16 cellular contexts compared by ENCODE assay signal in the genomic region with DNA sequence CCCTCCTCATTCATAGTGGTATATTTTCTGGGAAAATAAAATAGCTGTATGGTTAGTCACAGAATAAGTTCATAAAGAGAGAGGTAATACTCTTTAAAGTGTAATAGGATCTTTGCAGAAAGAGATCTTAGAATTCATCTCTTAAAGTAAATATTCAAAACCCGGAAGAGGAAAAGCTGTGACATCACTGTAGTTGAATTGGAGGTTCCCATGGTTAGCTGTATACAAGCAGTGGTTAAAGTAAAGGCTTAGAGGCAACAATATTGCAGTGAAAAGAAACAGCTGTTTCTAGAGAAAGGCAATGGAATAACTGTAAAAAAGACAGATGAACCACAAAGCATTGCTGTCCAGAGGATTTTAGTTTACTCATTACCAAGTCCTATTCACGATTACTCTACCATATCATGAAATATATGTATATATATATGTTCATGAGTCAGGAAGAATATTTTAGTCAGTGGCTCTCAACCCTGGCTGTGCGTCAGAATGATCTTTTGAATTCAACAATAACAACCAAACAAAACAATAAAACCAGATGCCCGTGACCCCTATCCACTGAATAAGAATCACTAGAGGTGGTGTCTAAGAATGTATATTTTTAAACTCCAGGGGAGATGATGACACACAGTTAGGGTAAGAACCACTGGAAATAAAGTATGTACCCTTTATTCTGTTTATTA. TPM values are rescaled to one million over a fixed set of nuclear protein-coding genes. Genes with fewer than 3 reads are reported as not detected.
DNase-seq lines count a peak whose midpoint lies in the region; ATAC-seq, FAIRE-seq and TF ChIP-seq lines count a peak whose summit lies in the region.
"Had no signal": no experiment of that assay in that cellular context is flagged by ENCODE, and none has a peak within 500 bp of the region (broad histone marks: within the 10 kb centered on the region; RNA-seq: fewer than 3 reads in every experiment).

No MANE protein-coding gene starts in this region.

- dilution Hi-C loops in mammary epithelial cell (cut with HindIII; ENCODE audit: low sequenced_read_pairs): no loop called here

- no peak overlapping the region for H3K27ac ChIP-seq in Karpas-422 (ENCODE audit: low read length)
- H3K27ac ChIP-seq in K562 (ENCODE audit: extremely low read depth, low read depth, low read length): no peak overlapping the region
- no peak overlapping the region for H3K27ac ChIP-seq in mammary epithelial cell (ENCODE audit: insufficient read depth, low read depth, low read length)
- H3K27ac ChIP-seq: lower lobe of right lung, psoas muscle, tibial nerve had no signal

- in situ Hi-C loops in K562 (cut with MboI): no loop called here
- in situ Hi-C loops in mammary epithelial cell (cut with MboI; ENCODE audit: low sequenced_read_pairs in 2 of 2): loop anchor here in 1 of 2 donors (25.0 kb wide), 1 partner anchor 368 kb away; a partner anchor contains a TSS
- in situ Hi-C loops in GM13976 (cut with MboI; ENCODE audit: low sequenced_read_pairs, unreplicated experiment): no loop called here
- in situ Hi-C loops in ACHN (cut with HindIII; ENCODE audit: low pct_ligation_motif_present, low pct_unique_long_range_greater_than_20kb, low sequenced_read_pairs): no loop called here

- H3K9ac ChIP-seq in Karpas-422 (ENCODE audit: low read length) (no peak overlapping the region), K562 (ENCODE audit: insufficient read depth in 1 of 2, low read depth in 2 of 2, low read length in 2 of 2) (no peak overlapping the region), mammary epithelial cell (ENCODE audit: insufficient read depth, low read length) (no peak overlapping the region)

- intact Hi-C loops in K562 (cut with micrococcal nuclease) (no loop called here), mammary epithelial cell (cut with micrococcal nuclease) (no loop called here)

- H2AFZ ChIP-seq in Karpas-422 (ENCODE audit: low read length): no peak overlapping the region
- no peak overlapping the region for H2AFZ ChIP-seq in K562 (ENCODE audit: low read depth, low read length)
- no peak overlapping the region for H2AFZ ChIP-seq in mammary epithelial cell (ENCODE audit: low read depth, low read length)

- ATAC-seq in K562: no peak
- ATAC-seq: lower lobe of right lung, psoas muscle had no signal

- H3K4me3 ChIP-seq in Karpas-422 (ENCODE audit: low read length) (no peak overlapping the region), K562 (no peak overlapping the region), mammary epithelial cell (replicated peaks in 1 of 3; ENCODE audit: insufficient read depth in 1 of 3, low read depth in 2 of 3, low read length in 3 of 3) (no peak overlapping the region)
- H3K4me3 ChIP-seq: lower lobe of right lung, psoas muscle, tibial nerve had no signal

- H3K79me2 ChIP-seq in Karpas-422 (ENCODE audit: low read length) (peaks cover 61% of the 10 kb centered on the region), K562 (ENCODE audit: control insufficient read depth, insufficient read depth, low read length) (peaks cover 47% of the 10 kb centered on the region), mammary epithelial cell (ENCODE audit: insufficient read depth, low read length) (peaks cover 56% of the 10 kb centered on the region)

- H3K9me1 ChIP-seq in K562 (ENCODE audit: control insufficient read depth, insufficient read depth, low read length): no peaks in the 10 kb centered on the region

- TF ChIP-seq POLR2A in K562 (conservative IDR thresholded peaks at IDR 0.05): no peak

- no peaks in the 10 kb centered on the region for H3K9me2 ChIP-seq in Karpas-422 (replicated peaks; ENCODE audit: insufficient read depth, low read length)

- H3K36me3 ChIP-seq in Karpas-422 (ENCODE audit: insufficient read depth, low read length) (peaks cover 37% of the 10 kb centered on the region), K562 (ENCODE audit: control insufficient read depth, insufficient read depth, low read length) (peaks cover 36% of the 10 kb centered on the region), mammary epithelial cell (ENCODE audit: insufficient read depth, low read length) (peaks cover 7% of the 10 kb centered on the region)

- 75% methylated on average over 4 of the region's 4 CpGs for WGBS in K562 (ENCODE audit: insufficient coverage, low coverage, missing lambda C conversion rate)
- 87% methylated on average over 4 of the region's 4 CpGs for WGBS in mammary epithelial cell (ENCODE audit: low coverage, missing lambda C conversion rate)

- no peaks in the 10 kb centered on the region for H3K27me3 ChIP-seq in Karpas-422 (ENCODE audit: low read length)
- H3K27me3 ChIP-seq in K562 (ENCODE audit: control insufficient read depth in 2 of 2, insufficient read depth in 2 of 2, low read length in 2 of 2): no peaks in the 10 kb centered on the region
- H3K27me3 ChIP-seq in mammary epithelial cell (ENCODE audit: insufficient read depth, low read length): no peaks in the 10 kb centered on the region
- H3K27me3 ChIP-seq: tibial nerve had no signal

- peak overlapping the region; percentile 6 for H3K4me2 ChIP-seq in Karpas-422 (ENCODE audit: low read depth, low read length, poor library complexity, severe bottlenecking)
- no peak overlapping the region for H3K4me2 ChIP-seq in K562 (ENCODE audit: insufficient read depth, low read length)
- no peak overlapping the region for H3K4me2 ChIP-seq in mammary epithelial cell (ENCODE audit: insufficient read depth, low read depth, low read length)

- no peaks in the 10 kb centered on the region for H3K4me1 ChIP-seq in Karpas-422 (ENCODE audit: low read length)
- H3K4me1 ChIP-seq in K562 (replicated peaks in 1 of 2; ENCODE audit: control insufficient read depth in 2 of 2, insufficient read depth in 2 of 2, low read length in 2 of 2): 0 out of 5 replicates have a peak, but pooled peaks cover 3 to 4% of the 10 kb centered on the region in 2 experiments
- H3K4me1 ChIP-seq in mammary epithelial cell (ENCODE audit: insufficient read depth, low read length): no peaks in the 10 kb centered on the region
- H3K4me1 ChIP-seq: lower lobe of right lung had no signal

- TF ChIP-seq RAD21 in K562 (CRISPR knock-in tag; conservative IDR thresholded peaks at IDR 0.05 in 1 of 2, IDR thresholded peaks at IDR 0.05 in 1 of 2): no peak

- H4K20me1 ChIP-seq in Karpas-422 (ENCODE audit: insufficient read depth, low read depth, low read length) (no peaks in the 10 kb centered on the region), K562 (replicated peaks; ENCODE audit: control insufficient read depth, insufficient read depth, low read length) (no peaks in the 10 kb centered on the region), mammary epithelial cell (ENCODE audit: insufficient read depth, low read length) (no peaks in the 10 kb centered on the region)

- POLR2A ChIA-PET in K562 (lab: Yijun Ruan, JAX): no interaction called here

- CTCF ChIA-PET in K562 (lab: Yijun Ruan, JAX; ENCODE audit: low intra/inter-chr PET ratio): no interaction called here
- CTCF ChIA-PET in mammary epithelial cell (lab: Charles Lee; ENCODE audit: low non-redundant PET): no interaction called here

- FAIRE-seq in K562 (lab: Jason Lieb, UNC): no peak
- FAIRE-seq: GM12891 had no signal

- no peaks in the 10 kb centered on the region for H3K9me3 ChIP-seq in Karpas-422 (ENCODE audit: low read length)
- no peaks in the 10 kb centered on the region for H3K9me3 ChIP-seq in K562 (replicated peaks; ENCODE audit: control insufficient read depth, insufficient read depth, low read depth, low read length)
- H3K9me3 ChIP-seq in mammary epithelial cell (replicated peaks; ENCODE audit: insufficient read depth, low read length): no peaks in the 10 kb centered on the region
- H3K9me3 ChIP-seq: lower lobe of right lung, psoas muscle, tibial nerve had no signal

- TF ChIP-seq EP300 in K562 (IDR thresholded peaks at IDR 0.05; ENCODE audit: low read length): no peak

- no TSS peak for BruUV-seq in K562 (replicated peaks; lab: Mats Ljungman, UMichigan)
- no TSS peak for BruUV-seq in mammary epithelial cell (replicated peaks; lab: Mats Ljungman, UMichigan)

- TF ChIP-seq CTCF in AG09319 (IDR thresholded peaks at IDR 0.05; ENCODE audit: low read depth, low read length) (no peak), K562 (IDR thresholded peaks at IDR 0.05 in 2 of 3, conservative IDR thresholded peaks at IDR 0.05 in 1 of 3; ENCODE audit: insufficient read depth in 2 of 3, low read depth in 1 of 3, low read length in 3 of 3) (no peak), mammary epithelial cell (conservative IDR thresholded peaks at IDR 0.05 in 1 of 2, IDR thresholded peaks at IDR 0.05 in 1 of 2; ENCODE audit: extremely low read depth in 1 of 2, insufficient read depth in 1 of 2, low read depth in 1 of 2, low read length in 2 of 2) (no peak), GM13976 (IDR thresholded peaks at IDR 0.05; ENCODE audit: borderline replicate concordance, control extremely low read depth, extremely low read depth, insufficient read depth, missing control alignments) (no peak)

- DNase-seq in AG09319 (ENCODE audit: extremely low read depth, low read depth): peak; percentile 11
- DNase-seq in Karpas-422: no peak
- DNase-seq in K562 (ENCODE audit: extremely low read depth in 1 of 4, low spot score in 3 of 4): no peak
- DNase-seq in myocyte (ENCODE audit: low read depth): peak; percentile 55
- DNase-seq in mammary epithelial cell: no peak
- DNase-seq in GM13976 (ENCODE audit: low spot score): no peak
- DNase-seq in NCI-H524 treated with DMSO at 0.1 percent for 48 hours (lab: John Stamatoyannopoulos, UW): no peak
- no peak for DNase-seq in ACHN
- DNase-seq: glutamatergic neuron; lower lobe of right lung; NCI-H1105 treated with DMSO at 0.1 percent for 48 hours; NK-92 treated with Interleukin-12 subunit alpha and Interleukin-12 subunit beta, amount 100 ng/mL, for 24 hours; psoas muscle; T-helper 1 cell had no signal

RNA-seq across cellular contexts. Expression of a gene that starts 4.7 kb away (rescaled TPM):
- total RNA-seq in Karpas-422 (2014; rRNA removed; shearing (Covaris generic); ENCODE audit: low replicate concordance): 51.2 and 54.1 TPM in 2 replicates
- 30.3 and 108 TPM in 2 replicates for total RNA-seq in K562 (2011; cell fraction: chromatin; rRNA removed; ENCODE audit: low replicate concordance)
- total RNA-seq in K562 (2011; cell fraction: nucleolus; rRNA removed): 18.2 and 29.2 TPM in 2 replicates
- 45.3 and 47.3 TPM in 2 replicates for total RNA-seq in K562 (2011; cell fraction: nucleoplasm; rRNA removed)
- total RNA-seq in K562 (2014; rRNA removed) (32.9 and 35.1 TPM in 2 replicates), K562 (2014; rRNA removed; fragmentation: Illumina TruSeq; extraction: Trizol) (42.8 and 50.0 TPM in 2 replicates), K562 (2015; rRNA removed; fragmentation: Illumina TruSeq; extraction: Trizol) (39.9 and 40.9 TPM in 2 replicates), K562 (2021) (26.7 and 31.6 TPM in 2 replicates), myocyte (74.2 and 76.7 TPM in 2 replicates), mammary epithelial cell (10 to 100 TPM; 28.9 to 73.5 TPM)
- polyA plus RNA-seq in K562 (2011; rRNA removed) (19.1 and 23.6 TPM in 2 replicates), K562 (2014; fragmentation: Illumina TruSeq; extraction: Trizol) (16.4 and 21.7 TPM in 2 replicates), K562 (2014; fragmentation: Nextera tagmentation; extraction: Ambion mirVana) (1 to 10 TPM; 7.8 to 9.6 TPM), K562 (2014; rRNA removed) (13.8 and 14.4 TPM in 2 replicates), mammary epithelial cell (16.4 TPM)
- polyA plus RNA-seq in K562 (2011; cell fraction: cytosol; rRNA removed): 7.0 and 8.8 TPM in 2 replicates
- polyA plus RNA-seq in K562 (2011; cell fraction: nucleus; rRNA removed): 21.6 and 26.0 TPM in 2 replicates
- 12.3 and 12.9 TPM in 2 replicates for polyA plus RNA-seq in K562 (2012)
- polyA minus RNA-seq in K562 (2011; rRNA and poly(A)+ RNA removed): 130 and 141 TPM in 2 replicates
- 31.3 and 32.4 TPM in 2 replicates for polyA minus RNA-seq in K562 (2011; cell fraction: cytosol; rRNA and poly(A)+ RNA removed)
- 66.0 and 111 TPM in 2 replicates for polyA minus RNA-seq in K562 (2011; cell fraction: nucleus; rRNA and poly(A)+ RNA removed)
- polyA plus RNA-seq in myocyte (2012): 10.8 TPM
- polyA minus RNA-seq in mammary epithelial cell: 27.8 TPM

Comparison
In these comparisons a context has a peak if more than half of its experiments do, and no peak if none do; other contexts are left out.
1. DNase-seq: peak in AG09319 (single experiment) and myocyte (single experiment); none in Karpas-422 (single experiment), K562 (0 of 4), mammary epithelial cell (single experiment), GM13976 (single experiment), NCI-H524 treated with DMSO at 0.1 percent for 48 hours (single experiment) and ACHN (single experiment).